12 cellular contexts compared by ENCODE assay signal in genomic region chr17:76718516-76718915, GRCh38.
"Had no signal": no experiment of that assay in that cellular context is flagged by ENCODE, and none has a peak within 500 bp of the region (broad histone marks: within the 10 kb centered on the region; RNA-seq: fewer than 3 reads in every experiment).

No MANE protein-coding gene starts in this region.

- DNase-seq: activated CD4-positive, alpha-beta T cell treated with anti-CD3 and anti-CD28 coated beads, Interleukin-2, amount 10 ng/mL, durations not matched to agents 24 days and 14 days; activated CD8-positive, alpha-beta memory T cell treated with anti-CD3 and anti-CD28 coated beads for 24 hours; activated naive CD4-positive, alpha-beta T cell treated with anti-CD3 and anti-CD28 coated beads for 36 hours; heart right ventricle; naive thymus-derived CD4-positive, alpha-beta T cell; right cardiac atrium; T-helper 2 cell had no signal

- H3K27ac ChIP-seq: gastroesophageal sphincter, prostate gland, upper lobe of left lung had no signal

- H3K4me3 Mint-ChIP-seq: activated CD4-positive, alpha-beta T cell treated with anti-CD3 and anti-CD28 coated beads, Interleukin-2, amount 10 ng/mL, durations not matched to agents 24 days and 14 days; activated naive CD4-positive, alpha-beta T cell treated with anti-CD3 and anti-CD28 coated beads for 36 hours; naive thymus-derived CD4-positive, alpha-beta T cell; stimulated activated naive CD8-positive, alpha-beta T cell treated with anti-CD3 and anti-CD28 coated beads, Interleukin-15, Interleukin-2, amounts not matched to agents 100 ng/mL and 50 ng/mL, for 24 hours; WTC11 had no signal

- H3K4me1 Mint-ChIP-seq: WTC11 had no signal

- H3K27me3 Mint-ChIP-seq: activated CD4-positive, alpha-beta T cell treated with anti-CD3 and anti-CD28 coated beads, Interleukin-2, amount 10 ng/mL, durations not matched to agents 24 days and 14 days; naive thymus-derived CD4-positive, alpha-beta T cell; stimulated activated naive CD8-positive, alpha-beta T cell treated with anti-CD3 and anti-CD28 coated beads, Interleukin-15, Interleukin-2, amounts not matched to agents 100 ng/mL and 50 ng/mL, for 24 hours had no signal

- H3K27ac Mint-ChIP-seq: activated CD4-positive, alpha-beta T cell treated with anti-CD3 and anti-CD28 coated beads, Interleukin-2, amount 10 ng/mL, durations not matched to agents 24 days and 14 days; activated naive CD4-positive, alpha-beta T cell treated with anti-CD3 and anti-CD28 coated beads for 36 hours; stimulated activated naive CD8-positive, alpha-beta T cell treated with anti-CD3 and anti-CD28 coated beads, Interleukin-15, Interleukin-2, amounts not matched to agents 100 ng/mL and 50 ng/mL, for 24 hours; WTC11 had no signal

- H3K9me3 Mint-ChIP-seq: activated CD4-positive, alpha-beta T cell treated with anti-CD3 and anti-CD28 coated beads, Interleukin-2, amount 10 ng/mL, durations not matched to agents 24 days and 14 days; activated naive CD4-positive, alpha-beta T cell treated with anti-CD3 and anti-CD28 coated beads for 36 hours; naive thymus-derived CD4-positive, alpha-beta T cell; stimulated activated naive CD8-positive, alpha-beta T cell treated with anti-CD3 and anti-CD28 coated beads, Interleukin-15, Interleukin-2, amounts not matched to agents 100 ng/mL and 50 ng/mL, for 24 hours; WTC11 had no signal

- ATAC-seq: gastroesophageal sphincter; heart right ventricle; naive thymus-derived CD4-positive, alpha-beta T cell; right cardiac atrium; WTC11 had no signal
